In the genomic region with DNA sequence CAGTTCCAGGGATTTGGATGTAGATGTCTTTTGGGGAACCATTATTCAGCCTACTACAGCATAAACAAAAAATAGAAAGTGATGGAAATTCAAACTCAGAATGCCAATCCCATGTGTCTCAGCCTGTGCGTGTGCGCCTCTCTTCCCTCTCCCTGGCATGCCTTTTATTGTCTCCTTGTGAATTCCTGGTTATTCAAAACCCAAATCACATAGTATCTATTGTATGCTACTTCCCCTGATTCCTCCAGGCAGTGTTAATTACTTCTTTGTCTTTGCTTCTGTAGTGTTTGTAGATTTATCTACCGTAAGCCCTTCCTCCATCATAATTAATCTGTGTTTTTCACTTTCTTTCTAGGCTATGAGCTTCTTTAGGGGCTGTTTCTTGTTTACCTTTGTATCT, we compare ENCODE assay signal across 20 cellular contexts. TPM values are rescaled to one million over a fixed set of nuclear protein-coding genes. Genes with fewer than 3 reads are reported as not detected.
A peak's percentile ranks its signal among the peaks of the same experiment; 100 is the strongest.
DNase-seq lines count a peak whose midpoint lies in the region; ATAC-seq and TF ChIP-seq lines count a peak whose summit lies in the region.
"Had no signal": no experiment of that assay in that cellular context is flagged by ENCODE, and none has a peak within 500 bp of the region (broad histone marks: within the 10 kb centered on the region; RNA-seq: fewer than 3 reads in every experiment).

No MANE protein-coding gene starts in this region.

- H3K36me3 ChIP-seq in endodermal cell (ENCODE audit: control insufficient read depth, insufficient read depth, low read length), result no peaks in the 10 kb centered on the region
- H3K36me3 ChIP-seq: BE2C had no signal

- no peak overlapping the region for H3K4me3 ChIP-seq in endodermal cell (ENCODE audit: low read length)

- peak; percentile 22 for DNase-seq in NCI-H82 treated with DMSO at 0.1 percent for 48 hours (lab: John Stamatoyannopoulos, UW; ENCODE audit: unreplicated experiment)
- DNase-seq in NCI-H82 (lab: John Stamatoyannopoulos, UW), result no peak
- peak; percentile 5 for DNase-seq in NCI-H69 (lab: John Stamatoyannopoulos, UW)
- no peak for DNase-seq in endodermal cell
- no peak for DNase-seq in substantia nigra (lab: John Stamatoyannopoulos, UW)
- no peak for DNase-seq in effector memory CD8-positive, alpha-beta T cell
- DNase-seq: BE2C; CD4-positive, alpha-beta memory T cell; DMS153; GDM1; NCI-H187; NCI-H2107; NCI-H510A; NCI-H774; PC-3; RPMI8226 had no signal

- H3K27me3 Mint-ChIP-seq in endodermal cell (ENCODE audit: insufficient read depth), result peaks cover 20% of the 10 kb centered on the region
- no peaks in the 10 kb centered on the region for H3K27me3 Mint-ChIP-seq in effector memory CD8-positive, alpha-beta T cell
- H3K27me3 Mint-ChIP-seq: CD4-positive, alpha-beta memory T cell had no signal

- no peak for ATAC-seq in HG03460 (IDR thresholded peaks at IDR 0.05; ENCODE audit: unreplicated experiment)
- ATAC-seq in effector memory CD8-positive, alpha-beta T cell (replicated peaks), result no peak
- ATAC-seq in GM21447 (IDR thresholded peaks at IDR 0.05; ENCODE audit: unreplicated experiment), result no peak
- ATAC-seq: PC-3 had no signal

- peak overlapping the region; percentile 71 for H3K27ac Mint-ChIP-seq in endodermal cell
- no peak overlapping the region for H3K27ac Mint-ChIP-seq in effector memory CD8-positive, alpha-beta T cell
- H3K27ac Mint-ChIP-seq: CD4-positive, alpha-beta memory T cell had no signal

- no peak overlapping the region for H3K4me3 Mint-ChIP-seq in endodermal cell
- H3K4me3 Mint-ChIP-seq in effector memory CD8-positive, alpha-beta T cell, result no peak overlapping the region

- H3K9me3 ChIP-seq in endodermal cell (ENCODE audit: control insufficient read depth, low read length), result peaks cover 8% of the 10 kb centered on the region
- H3K9me3 ChIP-seq: BE2C had no signal

- peaks cover 12% of the 10 kb centered on the region for H3K36me3 Mint-ChIP-seq in endodermal cell (ENCODE audit: low read depth)
- H3K36me3 Mint-ChIP-seq in effector memory CD8-positive, alpha-beta T cell (ENCODE audit: insufficient read depth), result peaks cover under 1% of the 10 kb centered on the region

- WGBS in endodermal cell (ENCODE audit: insufficient coverage in 1 of 2, insufficient read length in 1 of 2), 2 experiments, result 48 to 81% methylated on average over 2 to 3 of the region's 3 CpGs

- no peaks in the 10 kb centered on the region for H3K4me1 ChIP-seq in endodermal cell (ENCODE audit: control insufficient read depth, insufficient read depth, low read length)
- H3K4me1 ChIP-seq: BE2C had no signal

- H3K9ac ChIP-seq in endodermal cell (ENCODE audit: extremely low read depth, low read length, poor library complexity, severe bottlenecking), result no peak overlapping the region
- H3K9ac ChIP-seq: KMS-11 had no signal

- no peak overlapping the region for H3K27ac ChIP-seq in endodermal cell (ENCODE audit: low read depth, low read length)
- peak overlapping the region; percentile 62 for H3K27ac ChIP-seq in substantia nigra (ENCODE audit: low read depth, low read length, poor library complexity, severe bottlenecking)
- H3K27ac ChIP-seq: 22Rv1, KMS-11 had no signal

- TF ChIP-seq CTCF in endodermal cell (conservative IDR thresholded peaks at IDR 0.05), result no peak

- H3K9me3 Mint-ChIP-seq in endodermal cell, result peaks cover 4% of the 10 kb centered on the region
- no peaks in the 10 kb centered on the region for H3K9me3 Mint-ChIP-seq in effector memory CD8-positive, alpha-beta T cell

- peaks cover 76% of the 10 kb centered on the region for H3K27me3 ChIP-seq in endodermal cell (ENCODE audit: control insufficient read depth, insufficient read depth, low read length, poor library complexity, severe bottlenecking)
- H3K27me3 ChIP-seq: BE2C had no signal

- peaks cover 30% of the 10 kb centered on the region for H3K4me1 Mint-ChIP-seq in endodermal cell
- H3K4me1 Mint-ChIP-seq in effector memory CD8-positive, alpha-beta T cell (ENCODE audit: low read depth in 2 of 2), result peaks cover 11 to 12% of the 10 kb centered on the region in 2 donors

RNA-seq across cellular contexts. Expression of a gene that starts 38.9 kb away (rescaled TPM):
- 10 to 100 TPM; 35.2 to 46.2 TPM for total RNA-seq in endodermal cell
- 24.5 TPM for polyA plus RNA-seq in endodermal cell (2013, experiment 1 of 2)
- polyA plus RNA-seq in endodermal cell (2013, experiment 2 of 2), result 19.1 TPM

Comparison
In these comparisons a context has a peak if more than half of its experiments do, and no peak if none do; other contexts are left out.
1. DNase-seq: peak in NCI-H82 treated with DMSO at 0.1 percent for 48 hours (single experiment) and NCI-H69 (single experiment); none in NCI-H82 (single experiment), endodermal cell (single experiment), substantia nigra (0 of 49) and effector memory CD8-positive, alpha-beta T cell (0 of 3).